10 cellular contexts compared by ENCODE assay signal in the genomic region with DNA sequence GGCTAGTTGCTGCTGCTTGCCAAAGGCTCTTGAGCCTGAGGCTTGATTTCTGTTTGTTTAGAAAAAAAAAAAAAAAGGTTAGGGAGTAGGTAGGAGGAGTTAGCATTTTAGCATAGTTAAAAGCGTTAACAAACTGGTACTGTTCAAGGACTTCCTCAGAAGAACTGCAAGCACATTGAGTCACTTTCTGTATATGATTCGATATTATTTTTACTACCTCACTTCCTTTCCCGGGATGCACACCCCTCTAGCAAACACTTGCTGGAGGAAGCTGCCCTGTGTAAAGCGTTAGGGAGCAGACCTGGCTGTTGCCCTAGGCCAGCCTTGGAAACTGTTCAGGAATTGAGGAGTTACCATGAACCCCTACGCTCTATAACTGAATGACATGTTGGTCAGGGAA. TPM values are rescaled to one million over a fixed set of nuclear protein-coding genes. Genes with fewer than 3 reads are reported as not detected.
DNase-seq lines count a peak whose midpoint lies in the region; ATAC-seq, FAIRE-seq and TF ChIP-seq lines count a peak whose summit lies in the region.
"Had no signal": no experiment of that assay in that cellular context is flagged by ENCODE, and none has a peak within 500 bp of the region (broad histone marks: within the 10 kb centered on the region; RNA-seq: fewer than 3 reads in every experiment).

No MANE protein-coding gene starts in this region.

- H3K27me3 ChIP-seq in Karpas-422 (ENCODE audit: low read length) (no peaks in the 10 kb centered on the region), GM12878 (replicated peaks in 1 of 2; ENCODE audit: control insufficient read depth in 2 of 2, insufficient read depth in 2 of 2, low read length in 1 of 2) (no peaks in the 10 kb centered on the region), SJCRH30 (no peaks in the 10 kb centered on the region)

- H3K4me3 Mint-ChIP-seq in activated naive CD4-positive, alpha-beta T cell treated with anti-CD3 and anti-CD28 coated beads for 36 hours, result no peak overlapping the region
- peak overlapping the region in 1 of 2 donors; percentile 32 for H3K4me3 Mint-ChIP-seq in stimulated activated naive CD8-positive, alpha-beta T cell treated with anti-CD3 and anti-CD28 coated beads, Interleukin-15, amount 100 ng/mL, for 72 hours

- H3K4me1 Mint-ChIP-seq in activated naive CD4-positive, alpha-beta T cell treated with anti-CD3 and anti-CD28 coated beads for 36 hours (ENCODE audit: low read depth), result peaks cover 26% of the 10 kb centered on the region
- H3K4me1 Mint-ChIP-seq in stimulated activated naive CD8-positive, alpha-beta T cell treated with anti-CD3 and anti-CD28 coated beads, Interleukin-15, amount 100 ng/mL, for 72 hours, result peaks cover 12% of the 10 kb centered on the region

- no peak for TF ChIP-seq RAD21 in GM12878 (IDR thresholded peaks at IDR 0.05; ENCODE audit: insufficient read depth, low read depth, low read length)

- 36% methylated on average over 5 of the region's 5 CpGs for WGBS in GM12878 (ENCODE audit: insufficient coverage, insufficient replicate concordance, low lambda C conversion rate, missing lambda C conversion rate)

- no peak overlapping the region for H3K4me2 ChIP-seq in Karpas-422 (ENCODE audit: low read depth, low read length, poor library complexity, severe bottlenecking)
- H3K4me2 ChIP-seq in GM12878 (ENCODE audit: control insufficient read depth, insufficient read depth), result no peak overlapping the region; the same call in 1 of the 2 replicates

- no peak for TF ChIP-seq CTCF in GM12878 (IDR thresholded peaks at IDR 0.05 in 2 of 3, conservative IDR thresholded peaks at IDR 0.05 in 1 of 3; ENCODE audit: control insufficient read depth in 2 of 3, extremely low read depth in 1 of 3, insufficient read depth in 1 of 3, low read depth in 3 of 3, low read length in 3 of 3)

- H3K9me3 Mint-ChIP-seq in activated naive CD4-positive, alpha-beta T cell treated with anti-CD3 and anti-CD28 coated beads for 36 hours, result no peaks in the 10 kb centered on the region
- no peaks in the 10 kb centered on the region for H3K9me3 Mint-ChIP-seq in stimulated activated naive CD8-positive, alpha-beta T cell treated with anti-CD3 and anti-CD28 coated beads, Interleukin-15, amount 100 ng/mL, for 72 hours

- H3K27me3 Mint-ChIP-seq in activated naive CD4-positive, alpha-beta T cell treated with anti-CD3 and anti-CD28 coated beads for 36 hours (ENCODE audit: low read depth), result no peaks in the 10 kb centered on the region
- peaks cover 8% of the 10 kb centered on the region for H3K27me3 Mint-ChIP-seq in stimulated activated naive CD8-positive, alpha-beta T cell treated with anti-CD3 and anti-CD28 coated beads, Interleukin-15, amount 100 ng/mL, for 72 hours

- H3K27ac Mint-ChIP-seq in activated naive CD4-positive, alpha-beta T cell treated with anti-CD3 and anti-CD28 coated beads for 36 hours, result peak overlapping the region; percentile 68
- peak overlapping the region in 1 of 2 donors; percentile 85 for H3K27ac Mint-ChIP-seq in stimulated activated naive CD8-positive, alpha-beta T cell treated with anti-CD3 and anti-CD28 coated beads, Interleukin-15, amount 100 ng/mL, for 72 hours

- peak; percentile 57 for DNase-seq in activated naive CD4-positive, alpha-beta T cell treated with anti-CD3 and anti-CD28 coated beads for 36 hours
- DNase-seq in activated naive CD4-positive, alpha-beta T cell treated with anti-CD3 and anti-CD28 coated beads, Interleukin-2, amount 50 U/mL, for 16 hours, result no peak
- peak; percentile 34 for DNase-seq in Karpas-422
- no peak for DNase-seq in GM12878 (ENCODE audit: low read depth, low spot score)
- peak in 1 of 2 donors; percentile 19 for DNase-seq in stimulated activated naive CD8-positive, alpha-beta T cell treated with anti-CD3 and anti-CD28 coated beads, Interleukin-15, amount 100 ng/mL, for 72 hours
- no peak for DNase-seq in SJCRH30
- DNase-seq in NCI-H1436 treated with DMSO at 0.1 percent for 48 hours (lab: John Stamatoyannopoulos, UW), result no peak
- DNase-seq: activated CD4-positive, CD25-positive, alpha-beta regulatory T cell; NCI-H510A treated with DMSO at 0.1 percent for 48 hours had no signal

- BruUV-seq in GM12878 (replicated peaks; lab: Mats Ljungman, UMichigan), result no TSS peak

- no peaks in the 10 kb centered on the region for H4K20me1 ChIP-seq in Karpas-422 (ENCODE audit: insufficient read depth, low read depth, low read length)
- no peaks in the 10 kb centered on the region for H4K20me1 ChIP-seq in GM12878 (ENCODE audit: control insufficient read depth, insufficient read depth)

- CTCF ChIA-PET in activated naive CD4-positive, alpha-beta T cell treated with anti-CD3 and anti-CD28 coated beads for 36 hours (lab: Charles Lee), result no interaction called here
- CTCF ChIA-PET in GM12878 (lab: Yijun Ruan, JAX), result interaction anchor here (0.7 kb wide), 1 partner anchor 104 kb away, joined by 3 read pairs; no protein-coding TSS in a partner anchor

- H3K4me3 ChIP-seq in Karpas-422 (ENCODE audit: low read length), result no peak overlapping the region
- H3K4me3 ChIP-seq in GM12878, result no peak overlapping the region
- H3K4me3 ChIP-seq in SJCRH30, result no peak overlapping the region

- H2AFZ ChIP-seq in Karpas-422 (ENCODE audit: low read length), result no peak overlapping the region
- H2AFZ ChIP-seq in GM12878 (ENCODE audit: control insufficient read depth, low read depth, low read length), result no peak overlapping the region; the same call in 1 of the 2 replicates

- TF ChIP-seq POLR2A in GM12878 (IDR thresholded peaks at IDR 0.05; ENCODE audit: low read depth, low read length), result no peak

- no peak for FAIRE-seq in GM12878 (lab: Jason Lieb, UNC)

- H3K9ac ChIP-seq in Karpas-422 (ENCODE audit: low read length), result no peak overlapping the region
- H3K9ac ChIP-seq in GM12878 (ENCODE audit: control insufficient read depth, insufficient read depth, low read length), result no peak overlapping the region

- RAD21 ChIA-PET in GM12878 (lab: Charles Lee; ENCODE audit: unreplicated experiment), result interaction anchor here (1.2 to 1.9 kb wide), 2 partner anchors 11 to 16 kb away, joined by 3 to 10 read pairs; partner anchors contain the start of gene CEP120

- ATAC-seq in GM12878 (peak; percentile 71), HG02588 (IDR thresholded peaks at IDR 0.05; ENCODE audit: unreplicated experiment) (no peak)
- peak; percentile 69 for ATAC-seq in stimulated activated naive CD8-positive, alpha-beta T cell treated with anti-CD3 and anti-CD28 coated beads, Interleukin-15, amount 100 ng/mL, for 72 hours

- intact Hi-C loops in activated naive CD4-positive, alpha-beta T cell treated with anti-CD3 and anti-CD28 coated beads for 36 hours (cut with micrococcal nuclease), result loop anchor here (1.0 kb wide), 3 partner anchors 9 to 73 kb away; partner anchors contain the start of genes CEP120 and CSNK1G3
- intact Hi-C loops in GM12878 (cut with micrococcal nuclease; ENCODE audit: unreplicated experiment), result no loop called here

- no peaks in the 10 kb centered on the region for H3K36me3 Mint-ChIP-seq in activated naive CD4-positive, alpha-beta T cell treated with anti-CD3 and anti-CD28 coated beads for 36 hours (ENCODE audit: low read depth)

- H3K79me2 ChIP-seq in Karpas-422 (ENCODE audit: low read length) (no peaks in the 10 kb centered on the region), GM12878 (ENCODE audit: control insufficient read depth, insufficient read depth, low read length) (no peaks in the 10 kb centered on the region)

- H3K9me3 ChIP-seq in Karpas-422 (ENCODE audit: low read length) (no peaks in the 10 kb centered on the region), GM12878 (replicated peaks; ENCODE audit: control insufficient read depth, insufficient read depth, low read length) (no peaks in the 10 kb centered on the region), SJCRH30 (replicated peaks) (no peaks in the 10 kb centered on the region)

- H3K36me3 ChIP-seq in Karpas-422 (ENCODE audit: insufficient read depth, low read length) (no peaks in the 10 kb centered on the region), GM12878 (ENCODE audit: control insufficient read depth in 2 of 2, insufficient read depth in 2 of 2, low read length in 1 of 2) (no peaks in the 10 kb centered on the region), SJCRH30 (no peaks in the 10 kb centered on the region)

- POLR2A ChIA-PET in GM12878 (lab: Charles Lee), result no interaction called here

- TF ChIP-seq EP300 in GM12878 (IDR thresholded peaks at IDR 0.05; ENCODE audit: borderline replicate concordance in 1 of 2, control insufficient read depth in 1 of 2, low read depth in 2 of 2, low read length in 2 of 2), result no peak

- H3K4me1 ChIP-seq in Karpas-422 (ENCODE audit: low read length), result no peaks in the 10 kb centered on the region
- H3K4me1 ChIP-seq in GM12878 (ENCODE audit: control insufficient read depth, insufficient read depth, low read length), result peaks cover 17% of the 10 kb centered on the region
- H3K4me1 ChIP-seq in SJCRH30, result no peaks in the 10 kb centered on the region

- no peaks in the 10 kb centered on the region for H3K9me2 ChIP-seq in Karpas-422 (replicated peaks; ENCODE audit: insufficient read depth, low read length)

- SMC1A ChIA-PET in GM12878 (lab: Charles Lee; ENCODE audit: uncharacterized antibody, unreplicated experiment), result interaction anchor here (1.0 to 1.4 kb wide), 2 partner anchors 14 to 16 kb away, joined by 3 to 4 read pairs; partner anchors contain the start of gene CEP120

- in situ Hi-C loops in GM12878 (cut with MboI), result no loop called here

- H3K27ac ChIP-seq in Karpas-422 (ENCODE audit: low read length) (no peak overlapping the region), GM12878 (ENCODE audit: control insufficient read depth, insufficient read depth) (no peak overlapping the region), SJCRH30 (no peak overlapping the region)

RNA-seq across cellular contexts. Expression of gene CEP120, which starts 15.7 kb away (rescaled TPM):
- 10 to 100 TPM; 39.2 to 39.5 TPM for total RNA-seq in activated naive CD4-positive, alpha-beta T cell treated with anti-CD3 and anti-CD28 coated beads for 36 hours
- 21.9 and 48.9 TPM in 2 replicates for total RNA-seq in Karpas-422 (2014; rRNA removed; shearing (Covaris generic); ENCODE audit: low replicate concordance)
- 62.8 and 67.0 TPM in 2 replicates for total RNA-seq in GM12878 (2013; cell fraction: nucleolus; rRNA removed)
- total RNA-seq in GM12878 (2014; rRNA removed), result 15.5 TPM in 2 replicates
- total RNA-seq in GM12878 (2014; rRNA removed; fragmentation: Illumina TruSeq; extraction: Trizol), result 20.4 and 20.6 TPM in 2 replicates
- 16.2 and 17.5 TPM in 2 replicates for total RNA-seq in GM12878 (2021)
- polyA plus RNA-seq in GM12878 (2011; ENCODE audit: low read depth), result 4.1 TPM
- 23.0 and 28.3 TPM in 2 replicates for polyA plus RNA-seq in GM12878 (2011; rRNA removed)
- 13.6 and 16.6 TPM in 2 replicates for polyA plus RNA-seq in GM12878 (2011; cell fraction: cytosol; rRNA removed)
- polyA plus RNA-seq in GM12878 (2011; cell fraction: nucleus; rRNA removed), result 17.3 and 19.6 TPM in 2 replicates
- polyA plus RNA-seq in GM12878 (2012), result 5.7 and 7.8 TPM in 2 replicates
- 15.2 and 22.5 TPM in 2 replicates for polyA plus RNA-seq in GM12878 (2014; fragmentation: Illumina TruSeq; extraction: Trizol)
- 1 to 10 TPM; 4.1 to 4.3 TPM for polyA plus RNA-seq in GM12878 (2014; fragmentation: Nextera tagmentation; extraction: Ambion mirVana)
- 7.2 and 11.0 TPM in 2 replicates for polyA plus RNA-seq in GM12878 (2014; rRNA removed)
- 10 to 100 TPM in 1 of 2 experiments, 1 to 10 TPM in 1; 9.8 to 10.6 TPM for polyA plus RNA-seq in GM12878 (2016; fragmentation: Nextera tagmentation; extraction: Ambion mirVana)
- 69.6 and 75.8 TPM in 2 replicates for polyA minus RNA-seq in GM12878 (2011; rRNA and poly(A)+ RNA removed)
- 11.6 and 13.6 TPM in 2 replicates for polyA minus RNA-seq in GM12878 (2011; cell fraction: cytosol; rRNA and poly(A)+ RNA removed)
- 33.4 and 51.1 TPM in 2 replicates for polyA minus RNA-seq in GM12878 (2011; cell fraction: nucleus; rRNA and poly(A)+ RNA removed)
- 19.2 and 23.5 TPM in 2 replicates for total RNA-seq in SJCRH30 (2014; rRNA removed; shearing (Covaris generic))

Comparison
In these comparisons a context has a peak if more than half of its experiments do, and no peak if none do; other contexts are left out.
1. DNase-seq: peak in activated naive CD4-positive, alpha-beta T cell treated with anti-CD3 and anti-CD28 coated beads for 36 hours (single experiment) and Karpas-422 (single experiment); none in activated naive CD4-positive, alpha-beta T cell treated with anti-CD3 and anti-CD28 coated beads, Interleukin-2, amount 50 U/mL, for 16 hours (single experiment), GM12878 (single experiment), SJCRH30 (0 of 2) and NCI-H1436 treated with DMSO at 0.1 percent for 48 hours (single experiment).